1 cellular context compared by ENCODE assay signal in the genomic region with DNA sequence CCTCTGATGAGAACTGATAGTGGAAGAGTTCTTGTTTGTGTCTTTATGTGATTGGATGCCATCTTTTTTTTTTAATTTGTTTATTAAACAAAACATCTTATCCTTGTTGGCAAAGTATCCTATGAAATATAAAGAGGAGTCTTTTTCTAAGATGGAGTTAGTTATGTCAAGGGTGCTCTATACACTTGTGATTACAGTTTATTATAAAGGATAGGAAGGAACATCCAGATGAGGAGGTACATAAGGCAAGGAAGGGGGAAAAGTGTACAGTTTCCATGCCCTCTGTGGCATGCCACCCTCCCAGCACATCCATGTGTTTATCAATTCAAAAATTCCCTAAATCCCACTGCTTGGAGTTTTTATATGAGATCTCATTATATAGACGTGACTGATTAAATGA.
A peak's percentile ranks its signal among the peaks of the same experiment; 100 is the strongest.
TF ChIP-seq lines count a peak whose summit lies in the region.

No MANE protein-coding gene starts in this region.

TF ChIP-seq in K562, 482 proteins besides CTCF, POLR2A, EP300 and RAD21 (continued from another document):
- TF ChIP-seq BRD9 (IDR thresholded peaks at IDR 0.05; ENCODE audit: low read depth, partially characterized antibody) = no peak
- TF ChIP-seq ZSCAN29 (IDR thresholded peaks at IDR 0.05) = no peak
- no peak for TF ChIP-seq MEF2A (IDR thresholded peaks at IDR 0.05; ENCODE audit: control insufficient read depth, low read depth, low read length)
- no peak for TF ChIP-seq NR4A1 (CRISPR knock-in tag; IDR thresholded peaks at IDR 0.05)
- peak; percentile 69; the same call in 1 of the 2 replicates for TF ChIP-seq NR4A1 (tag; IDR thresholded peaks at IDR 0.05)
- TF ChIP-seq, protein P1, sequence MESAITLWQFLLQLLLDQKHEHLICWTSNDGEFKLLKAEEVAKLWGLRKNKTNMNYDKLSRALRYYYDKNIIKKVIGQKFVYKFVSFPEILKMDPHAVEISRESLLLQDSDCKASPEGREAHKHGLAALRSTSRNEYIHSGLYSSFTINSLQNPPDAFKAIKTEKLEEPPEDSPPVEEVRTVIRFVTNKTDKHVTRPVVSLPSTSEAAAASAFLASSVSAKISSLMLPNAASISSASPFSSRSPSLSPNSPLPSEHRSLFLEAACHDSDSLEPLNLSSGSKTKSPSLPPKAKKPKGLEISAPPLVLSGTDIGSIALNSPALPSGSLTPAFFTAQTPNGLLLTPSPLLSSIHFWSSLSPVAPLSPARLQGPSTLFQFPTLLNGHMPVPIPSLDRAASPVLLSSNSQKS (CRISPR knock-in tag; IDR thresholded peaks at IDR 0.05) = no peak
- 0 out of 2 replicates have a peak, but pooled peaks have one; percentile 33 for TF ChIP-seq ZNF140 (CRISPR knock-in tag; IDR thresholded peaks at IDR 0.05)
- 0 out of 2 replicates have a peak, but pooled peaks have one; percentile 28 for TF ChIP-seq ZNF644 (tag; IDR thresholded peaks at IDR 0.05; ENCODE audit: low read depth)
- TF ChIP-seq ZFP1 (CRISPR knock-in tag; IDR thresholded peaks at IDR 0.05) = no peak
- no peak for TF ChIP-seq MYC (IDR thresholded peaks at IDR 0.05; ENCODE audit: low read depth, low read length)
- TF ChIP-seq MYC (CRISPR knock-in tag; IDR thresholded peaks at IDR 0.05; ENCODE audit: borderline replicate concordance, low read depth) = no peak
- TF ChIP-seq, protein P2, sequence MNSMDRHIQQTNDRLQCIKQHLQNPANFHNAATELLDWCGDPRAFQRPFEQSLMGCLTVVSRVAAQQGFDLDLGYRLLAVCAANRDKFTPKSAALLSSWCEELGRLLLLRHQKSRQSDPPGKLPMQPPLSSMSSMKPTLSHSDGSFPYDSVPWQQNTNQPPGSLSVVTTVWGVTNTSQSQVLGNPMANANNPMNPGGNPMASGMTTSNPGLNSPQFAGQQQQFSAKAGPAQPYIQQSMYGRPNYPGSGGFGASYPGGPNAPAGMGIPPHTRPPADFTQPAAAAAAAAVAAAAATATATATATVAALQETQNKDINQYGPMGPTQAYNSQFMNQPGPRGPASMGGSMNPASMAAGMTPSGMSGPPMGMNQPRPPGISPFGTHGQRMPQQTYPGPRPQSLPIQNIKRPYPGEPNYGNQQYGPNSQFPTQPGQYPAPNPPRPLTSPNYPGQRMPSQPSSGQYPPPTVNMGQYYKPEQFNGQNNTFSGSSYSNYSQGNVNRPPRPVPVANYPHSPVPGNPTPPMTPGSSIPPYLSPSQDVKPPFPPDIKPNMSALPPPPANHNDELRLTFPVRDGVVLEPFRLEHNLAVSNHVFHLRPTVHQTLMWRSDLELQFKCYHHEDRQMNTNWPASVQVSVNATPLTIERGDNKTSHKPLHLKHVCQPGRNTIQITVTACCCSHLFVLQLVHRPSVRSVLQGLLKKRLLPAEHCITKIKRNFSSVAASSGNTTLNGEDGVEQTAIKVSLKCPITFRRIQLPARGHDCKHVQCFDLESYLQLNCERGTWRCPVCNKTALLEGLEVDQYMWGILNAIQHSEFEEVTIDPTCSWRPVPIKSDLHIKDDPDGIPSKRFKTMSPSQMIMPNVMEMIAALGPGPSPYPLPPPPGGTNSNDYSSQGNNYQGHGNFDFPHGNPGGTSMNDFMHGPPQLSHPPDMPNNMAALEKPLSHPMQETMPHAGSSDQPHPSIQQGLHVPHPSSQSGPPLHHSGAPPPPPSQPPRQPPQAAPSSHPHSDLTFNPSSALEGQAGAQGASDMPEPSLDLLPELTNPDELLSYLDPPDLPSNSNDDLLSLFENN (IDR thresholded peaks at IDR 0.05; ENCODE audit: low read depth in 2 of 2, low read length in 2 of 2) = no peak
- no peak for TF ChIP-seq RUNX1 (IDR thresholded peaks at IDR 0.05; ENCODE audit: low read depth)
- no peak for TF ChIP-seq XRCC3 (IDR thresholded peaks at IDR 0.05)
- TF ChIP-seq, protein P3, sequence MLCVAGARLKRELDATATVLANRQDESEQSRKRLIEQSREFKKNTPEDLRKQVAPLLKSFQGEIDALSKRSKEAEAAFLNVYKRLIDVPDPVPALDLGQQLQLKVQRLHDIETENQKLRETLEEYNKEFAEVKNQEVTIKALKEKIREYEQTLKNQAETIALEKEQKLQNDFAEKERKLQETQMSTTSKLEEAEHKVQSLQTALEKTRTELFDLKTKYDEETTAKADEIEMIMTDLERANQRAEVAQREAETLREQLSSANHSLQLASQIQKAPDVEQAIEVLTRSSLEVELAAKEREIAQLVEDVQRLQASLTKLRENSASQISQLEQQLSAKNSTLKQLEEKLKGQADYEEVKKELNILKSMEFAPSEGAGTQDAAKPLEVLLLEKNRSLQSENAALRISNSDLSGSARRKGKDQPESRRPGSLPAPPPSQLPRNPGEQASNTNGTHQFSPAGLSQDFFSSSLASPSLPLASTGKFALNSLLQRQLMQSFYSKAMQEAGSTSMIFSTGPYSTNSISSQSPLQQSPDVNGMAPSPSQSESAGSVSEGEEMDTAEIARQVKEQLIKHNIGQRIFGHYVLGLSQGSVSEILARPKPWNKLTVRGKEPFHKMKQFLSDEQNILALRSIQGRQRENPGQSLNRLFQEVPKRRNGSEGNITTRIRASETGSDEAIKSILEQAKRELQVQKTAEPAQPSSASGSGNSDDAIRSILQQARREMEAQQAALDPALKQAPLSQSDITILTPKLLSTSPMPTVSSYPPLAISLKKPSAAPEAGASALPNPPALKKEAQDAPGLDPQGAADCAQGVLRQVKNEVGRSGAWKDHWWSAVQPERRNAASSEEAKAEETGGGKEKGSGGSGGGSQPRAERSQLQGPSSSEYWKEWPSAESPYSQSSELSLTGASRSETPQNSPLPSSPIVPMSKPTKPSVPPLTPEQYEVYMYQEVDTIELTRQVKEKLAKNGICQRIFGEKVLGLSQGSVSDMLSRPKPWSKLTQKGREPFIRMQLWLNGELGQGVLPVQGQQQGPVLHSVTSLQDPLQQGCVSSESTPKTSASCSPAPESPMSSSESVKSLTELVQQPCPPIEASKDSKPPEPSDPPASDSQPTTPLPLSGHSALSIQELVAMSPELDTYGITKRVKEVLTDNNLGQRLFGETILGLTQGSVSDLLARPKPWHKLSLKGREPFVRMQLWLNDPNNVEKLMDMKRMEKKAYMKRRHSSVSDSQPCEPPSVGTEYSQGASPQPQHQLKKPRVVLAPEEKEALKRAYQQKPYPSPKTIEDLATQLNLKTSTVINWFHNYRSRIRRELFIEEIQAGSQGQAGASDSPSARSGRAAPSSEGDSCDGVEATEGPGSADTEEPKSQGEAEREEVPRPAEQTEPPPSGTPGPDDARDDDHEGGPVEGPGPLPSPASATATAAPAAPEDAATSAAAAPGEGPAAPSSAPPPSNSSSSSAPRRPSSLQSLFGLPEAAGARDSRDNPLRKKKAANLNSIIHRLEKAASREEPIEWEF (CRISPR knock-in tag; IDR thresholded peaks at IDR 0.05) = no peak
- TF ChIP-seq, protein P4, sequence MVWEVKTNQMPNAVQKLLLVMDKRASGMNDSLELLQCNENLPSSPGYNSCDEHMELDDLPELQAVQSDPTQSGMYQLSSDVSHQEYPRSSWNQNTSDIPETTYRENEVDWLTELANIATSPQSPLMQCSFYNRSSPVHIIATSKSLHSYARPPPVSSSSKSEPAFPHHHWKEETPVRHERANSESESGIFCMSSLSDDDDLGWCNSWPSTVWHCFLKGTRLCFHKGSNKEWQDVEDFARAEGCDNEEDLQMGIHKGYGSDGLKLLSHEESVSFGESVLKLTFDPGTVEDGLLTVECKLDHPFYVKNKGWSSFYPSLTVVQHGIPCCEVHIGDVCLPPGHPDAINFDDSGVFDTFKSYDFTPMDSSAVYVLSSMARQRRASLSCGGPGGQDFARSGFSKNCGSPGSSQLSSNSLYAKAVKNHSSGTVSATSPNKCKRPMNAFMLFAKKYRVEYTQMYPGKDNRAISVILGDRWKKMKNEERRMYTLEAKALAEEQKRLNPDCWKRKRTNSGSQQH (CRISPR knock-in tag; IDR thresholded peaks at IDR 0.05) = no peak
- no peak for TF ChIP-seq U2AF2 (optimal IDR thresholded peaks at IDR 0.05; ENCODE audit: low read depth, low read length)
- TF ChIP-seq ARID1B (IDR thresholded peaks at IDR 0.05) = no peak
- TF ChIP-seq, protein P5, sequence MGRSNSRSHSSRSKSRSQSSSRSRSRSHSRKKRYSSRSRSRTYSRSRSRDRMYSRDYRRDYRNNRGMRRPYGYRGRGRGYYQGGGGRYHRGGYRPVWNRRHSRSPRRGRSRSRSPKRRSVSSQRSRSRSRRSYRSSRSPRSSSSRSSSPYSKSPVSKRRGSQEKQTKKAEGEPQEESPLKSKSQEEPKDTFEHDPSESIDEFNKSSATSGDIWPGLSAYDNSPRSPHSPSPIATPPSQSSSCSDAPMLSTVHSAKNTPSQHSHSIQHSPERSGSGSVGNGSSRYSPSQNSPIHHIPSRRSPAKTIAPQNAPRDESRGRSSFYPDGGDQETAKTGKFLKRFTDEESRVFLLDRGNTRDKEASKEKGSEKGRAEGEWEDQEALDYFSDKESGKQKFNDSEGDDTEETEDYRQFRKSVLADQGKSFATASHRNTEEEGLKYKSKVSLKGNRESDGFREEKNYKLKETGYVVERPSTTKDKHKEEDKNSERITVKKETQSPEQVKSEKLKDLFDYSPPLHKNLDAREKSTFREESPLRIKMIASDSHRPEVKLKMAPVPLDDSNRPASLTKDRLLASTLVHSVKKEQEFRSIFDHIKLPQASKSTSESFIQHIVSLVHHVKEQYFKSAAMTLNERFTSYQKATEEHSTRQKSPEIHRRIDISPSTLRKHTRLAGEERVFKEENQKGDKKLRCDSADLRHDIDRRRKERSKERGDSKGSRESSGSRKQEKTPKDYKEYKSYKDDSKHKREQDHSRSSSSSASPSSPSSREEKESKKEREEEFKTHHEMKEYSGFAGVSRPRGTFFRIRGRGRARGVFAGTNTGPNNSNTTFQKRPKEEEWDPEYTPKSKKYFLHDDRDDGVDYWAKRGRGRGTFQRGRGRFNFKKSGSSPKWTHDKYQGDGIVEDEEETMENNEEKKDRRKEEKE (IDR thresholded peaks at IDR 0.05; ENCODE audit: borderline replicate concordance in 1 of 2, control insufficient read depth in 1 of 2, low read depth in 2 of 2, low read length in 1 of 2) = no peak
- TF ChIP-seq DACH1 (IDR thresholded peaks at IDR 0.05; ENCODE audit: partially characterized antibody) = no peak
- TF ChIP-seq ZNF551 (CRISPR knock-in tag; IDR thresholded peaks at IDR 0.05) = no peak
- TF ChIP-seq ELF1 (tag; IDR thresholded peaks at IDR 0.05) = no peak
- TF ChIP-seq, protein P6, sequence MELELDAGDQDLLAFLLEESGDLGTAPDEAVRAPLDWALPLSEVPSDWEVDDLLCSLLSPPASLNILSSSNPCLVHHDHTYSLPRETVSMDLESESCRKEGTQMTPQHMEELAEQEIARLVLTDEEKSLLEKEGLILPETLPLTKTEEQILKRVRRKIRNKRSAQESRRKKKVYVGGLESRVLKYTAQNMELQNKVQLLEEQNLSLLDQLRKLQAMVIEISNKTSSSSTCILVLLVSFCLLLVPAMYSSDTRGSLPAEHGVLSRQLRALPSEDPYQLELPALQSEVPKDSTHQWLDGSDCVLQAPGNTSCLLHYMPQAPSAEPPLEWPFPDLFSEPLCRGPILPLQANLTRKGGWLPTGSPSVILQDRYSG (tag; conservative IDR thresholded peaks at IDR 0.05; ENCODE audit: low read depth) = peak; percentile 46; the same call in 1 of the 2 replicates
- TF ChIP-seq ZNF197 (CRISPR knock-in tag; IDR thresholded peaks at IDR 0.05; ENCODE audit: low read depth) = no peak
- TF ChIP-seq, protein P7, sequence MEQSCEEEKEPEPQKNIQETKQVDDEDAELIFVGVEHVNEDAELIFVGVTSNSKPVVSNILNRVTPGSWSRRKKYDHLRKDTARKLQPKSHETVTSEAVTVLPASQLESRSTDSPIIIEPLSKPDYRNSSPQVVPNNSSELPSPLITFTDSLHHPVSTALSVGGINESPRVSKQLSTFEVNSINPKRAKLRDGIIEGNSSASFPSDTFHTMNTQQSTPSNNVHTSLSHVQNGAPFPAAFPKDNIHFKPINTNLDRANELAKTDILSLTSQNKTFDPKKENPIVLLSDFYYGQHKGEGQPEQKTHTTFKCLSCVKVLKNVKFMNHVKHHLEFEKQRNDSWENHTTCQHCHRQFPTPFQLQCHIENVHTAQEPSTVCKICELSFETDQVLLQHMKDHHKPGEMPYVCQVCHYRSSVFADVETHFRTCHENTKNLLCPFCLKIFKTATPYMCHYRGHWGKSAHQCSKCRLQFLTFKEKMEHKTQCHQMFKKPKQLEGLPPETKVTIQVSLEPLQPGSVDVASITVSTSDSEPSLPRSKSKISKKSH (CRISPR knock-in tag; IDR thresholded peaks at IDR 0.05) = no peak
- no peak for TF ChIP-seq CAMTA2 (CRISPR knock-in tag; conservative IDR thresholded peaks at IDR 0.05)
- no peak for TF ChIP-seq ZZZ3 (IDR thresholded peaks at IDR 0.05)
- no peak for TF ChIP-seq ZNF174 (CRISPR knock-in tag; IDR thresholded peaks at IDR 0.05)
- no peak for TF ChIP-seq RCOR1 (IDR thresholded peaks at IDR 0.05; ENCODE audit: borderline replicate concordance in 1 of 2, low read depth in 2 of 2, low read length in 2 of 2)
- TF ChIP-seq CXXC5 (CRISPR knock-in tag; IDR thresholded peaks at IDR 0.05) = no peak
- no peak for TF ChIP-seq FUS (optimal IDR thresholded peaks at IDR 0.05; ENCODE audit: low read depth, low read length)
- no peak for TF ChIP-seq RBM22 (IDR thresholded peaks at IDR 0.05; ENCODE audit: low read depth, low read length, poor library complexity, severe bottlenecking)
- TF ChIP-seq DMBX1 (CRISPR knock-in tag; IDR thresholded peaks at IDR 0.05; ENCODE audit: borderline replicate concordance) = peak; percentile 93
